In the genomic region with DNA sequence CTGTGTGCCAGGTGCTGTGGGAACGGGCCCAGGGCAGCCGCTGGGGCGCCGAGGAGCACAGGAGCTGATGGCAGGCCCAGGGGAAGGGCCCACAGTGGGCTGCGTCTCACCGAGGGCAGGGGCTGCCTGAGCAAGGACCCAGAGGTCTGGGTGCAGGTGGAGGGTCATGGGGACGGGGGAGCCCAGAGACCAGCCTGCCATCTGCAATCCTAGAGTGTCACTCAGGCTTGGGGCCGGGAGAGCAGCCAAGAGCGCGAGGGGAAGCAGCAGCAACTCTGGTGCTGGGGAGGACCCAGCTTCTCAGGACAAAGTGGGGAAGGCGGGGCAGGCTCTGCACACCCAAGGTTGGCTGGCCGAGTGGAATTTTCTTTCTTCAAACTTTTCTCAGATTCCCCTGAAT, we compare ENCODE assay signal across 1 cellular context.
TF ChIP-seq lines count a peak whose summit lies in the region.

No MANE protein-coding gene starts in this region.

TF ChIP-seq in GM23338, 12 proteins besides CTCF, POLR2A, EP300 and RAD21 (continued from another document):
- TF ChIP-seq, protein P1, sequence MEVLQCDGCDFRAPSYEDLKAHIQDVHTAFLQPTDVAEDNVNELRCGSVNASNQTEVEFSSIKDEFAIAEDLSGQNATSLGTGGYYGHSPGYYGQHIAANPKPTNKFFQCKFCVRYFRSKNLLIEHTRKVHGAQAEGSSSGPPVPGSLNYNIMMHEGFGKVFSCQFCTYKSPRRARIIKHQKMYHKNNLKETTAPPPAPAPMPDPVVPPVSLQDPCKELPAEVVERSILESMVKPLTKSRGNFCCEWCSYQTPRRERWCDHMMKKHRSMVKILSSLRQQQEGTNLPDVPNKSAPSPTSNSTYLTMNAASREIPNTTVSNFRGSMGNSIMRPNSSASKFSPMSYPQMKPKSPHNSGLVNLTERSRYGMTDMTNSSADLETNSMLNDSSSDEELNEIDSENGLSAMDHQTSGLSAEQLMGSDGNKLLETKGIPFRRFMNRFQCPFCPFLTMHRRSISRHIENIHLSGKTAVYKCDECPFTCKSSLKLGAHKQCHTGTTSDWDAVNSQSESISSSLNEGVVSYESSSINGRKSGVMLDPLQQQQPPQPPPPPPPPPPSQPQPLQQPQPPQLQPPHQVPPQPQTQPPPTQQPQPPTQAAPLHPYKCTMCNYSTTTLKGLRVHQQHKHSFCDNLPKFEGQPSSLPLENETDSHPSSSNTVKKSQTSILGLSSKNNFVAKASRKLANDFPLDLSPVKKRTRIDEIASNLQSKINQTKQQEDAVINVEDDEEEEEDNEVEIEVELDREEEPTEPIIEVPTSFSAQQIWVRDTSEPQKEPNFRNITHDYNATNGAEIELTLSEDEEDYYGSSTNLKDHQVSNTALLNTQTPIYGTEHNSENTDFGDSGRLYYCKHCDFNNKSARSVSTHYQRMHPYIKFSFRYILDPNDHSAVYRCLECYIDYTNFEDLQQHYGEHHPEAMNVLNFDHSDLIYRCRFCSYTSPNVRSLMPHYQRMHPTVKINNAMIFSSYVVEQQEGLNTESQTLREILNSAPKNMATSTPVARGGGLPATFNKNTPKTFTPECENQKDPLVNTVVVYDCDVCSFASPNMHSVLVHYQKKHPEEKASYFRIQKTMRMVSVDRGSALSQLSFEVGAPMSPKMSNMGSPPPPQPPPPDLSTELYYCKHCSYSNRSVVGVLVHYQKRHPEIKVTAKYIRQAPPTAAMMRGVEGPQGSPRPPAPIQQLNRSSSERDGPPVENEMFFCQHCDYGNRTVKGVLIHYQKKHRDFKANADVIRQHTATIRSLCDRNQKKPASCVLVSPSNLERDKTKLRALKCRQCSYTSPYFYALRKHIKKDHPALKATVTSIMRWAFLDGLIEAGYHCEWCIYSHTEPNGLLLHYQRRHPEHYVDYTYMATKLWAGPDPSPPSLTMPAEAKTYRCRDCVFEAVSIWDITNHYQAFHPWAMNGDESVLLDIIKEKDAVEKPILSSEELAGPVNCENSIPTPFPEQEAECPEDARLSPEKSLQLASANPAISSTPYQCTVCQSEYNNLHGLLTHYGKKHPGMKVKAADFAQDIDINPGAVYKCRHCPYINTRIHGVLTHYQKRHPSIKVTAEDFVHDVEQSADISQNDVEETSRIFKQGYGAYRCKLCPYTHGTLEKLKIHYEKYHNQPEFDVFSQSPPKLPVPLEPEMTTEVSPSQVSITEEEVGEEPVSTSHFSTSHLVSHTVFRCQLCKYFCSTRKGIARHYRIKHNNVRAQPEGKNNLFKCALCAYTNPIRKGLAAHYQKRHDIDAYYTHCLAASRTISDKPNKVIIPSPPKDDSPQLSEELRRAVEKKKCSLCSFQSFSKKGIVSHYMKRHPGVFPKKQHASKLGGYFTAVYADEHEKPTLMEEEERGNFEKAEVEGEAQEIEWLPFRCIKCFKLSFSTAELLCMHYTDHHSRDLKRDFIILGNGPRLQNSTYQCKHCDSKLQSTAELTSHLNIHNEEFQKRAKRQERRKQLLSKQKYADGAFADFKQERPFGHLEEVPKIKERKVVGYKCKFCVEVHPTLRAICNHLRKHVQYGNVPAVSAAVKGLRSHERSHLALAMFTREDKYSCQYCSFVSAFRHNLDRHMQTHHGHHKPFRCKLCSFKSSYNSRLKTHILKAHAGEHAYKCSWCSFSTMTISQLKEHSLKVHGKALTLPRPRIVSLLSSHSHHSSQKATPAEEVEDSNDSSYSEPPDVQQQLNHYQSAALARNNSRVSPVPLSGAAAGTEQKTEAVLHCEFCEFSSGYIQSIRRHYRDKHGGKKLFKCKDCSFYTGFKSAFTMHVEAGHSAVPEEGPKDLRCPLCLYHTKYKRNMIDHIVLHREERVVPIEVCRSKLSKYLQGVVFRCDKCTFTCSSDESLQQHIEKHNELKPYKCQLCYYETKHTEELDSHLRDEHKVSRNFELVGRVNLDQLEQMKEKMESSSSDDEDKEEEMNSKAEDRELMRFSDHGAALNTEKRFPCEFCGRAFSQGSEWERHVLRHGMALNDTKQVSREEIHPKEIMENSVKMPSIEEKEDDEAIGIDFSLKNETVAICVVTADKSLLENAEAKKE (CRISPR knock-in tag; IDR thresholded peaks at IDR 0.05) = no peak
- TF ChIP-seq ETS1 (IDR thresholded peaks at IDR 0.05) = no peak
- no peak for TF ChIP-seq REST (IDR thresholded peaks at IDR 0.05; ENCODE audit: unreplicated experiment)
- TF ChIP-seq CREB1 (CRISPR knock-in tag; IDR thresholded peaks at IDR 0.05; ENCODE audit: low read depth) = no peak
